Comparison of ENCODE assay signal across 8 cellular contexts in genomic region chr6:57090458-57091067, GRCh38. TPM values are rescaled to one million over a fixed set of nuclear protein-coding genes. Genes with fewer than 3 reads are reported as not detected.
DNase-seq lines count a peak whose midpoint lies in the region; ATAC-seq and TF ChIP-seq lines count a peak whose summit lies in the region.
"Not testable (repeated sequence)": the region's sequence is repeated elsewhere in the genome, so short reads cannot be mapped to it uniquely, and the experiment has no call there.

No MANE protein-coding gene starts in this region.

- intact Hi-C loops in heart right ventricle (cut with DNase I), result loop anchor here in 2 of 10 donors (10.0 kb wide), 3 partner anchors 64 to 224 kb away; partner anchors contain the start of genes PRIM2 (in 1 of the 2) and RAB23 (in 1 of the 2)

- WGBS in GM23248 (ENCODE audit: low coverage in 1 of 2, low lambda C conversion rate in 2 of 2, missing lambda C conversion rate in 2 of 2), 2 experiments, result no CpG with 5 or more reads among the region's 27 CpGs
- WGBS in heart right ventricle, 2 donors, result no CpG with 5 or more reads among the region's 27 CpGs

- not testable (repeated sequence) for TF ChIP-seq CTCF in 22Rv1 (IDR thresholded peaks at IDR 0.05); heart right ventricle (IDR thresholded peaks at IDR 0.05); osteocyte (IDR thresholded peaks at IDR 0.05)

- peaks cover 15% of the 10 kb centered on the region for H3K36me3 Mint-ChIP-seq in activated naive CD8-positive, alpha-beta T cell treated with anti-CD3 and anti-CD28 coated beads, Interleukin-2, amount 10 ng/mL, durations not matched to agents 7 days and 5 days
- peaks cover 16% of the 10 kb centered on the region for H3K36me3 Mint-ChIP-seq in osteocyte (ENCODE audit: unreplicated experiment)

- peak overlapping the region; percentile 85 for H3K9ac ChIP-seq in GM23248

- H3K4me3 ChIP-seq in GM23248, result not testable (repeated sequence)
- H3K4me3 ChIP-seq in SJCRH30 (peak overlapping the region; percentile 69; the same call in 1 of the 2 replicates), heart right ventricle (peak overlapping the region; percentile 40 to 76 (median 66))

- H3K4me2 ChIP-seq in GM23248 (ENCODE audit: unreplicated experiment), result not testable (repeated sequence)

- peak; percentile 3 for ATAC-seq in GM18873 (IDR thresholded peaks at IDR 0.05; ENCODE audit: low FRiP score, unreplicated experiment)
- ATAC-seq in HG03108 (IDR thresholded peaks at IDR 0.05; ENCODE audit: unreplicated experiment), result peak; percentile 1
- ATAC-seq in activated naive CD8-positive, alpha-beta T cell treated with anti-CD3 and anti-CD28 coated beads, Interleukin-2, amount 10 ng/mL, durations not matched to agents 7 days and 5 days (ENCODE audit: low read depth), result peak; percentile 8
- peak in 6 of 8 donors; percentile 6 to 45 (median 29) for ATAC-seq in heart right ventricle

- not testable (repeated sequence) for H3K9me3 Mint-ChIP-seq in activated naive CD8-positive, alpha-beta T cell treated with anti-CD3 and anti-CD28 coated beads, Interleukin-2, amount 10 ng/mL, durations not matched to agents 7 days and 5 days; osteocyte (ENCODE audit: unreplicated experiment)

- H3K27ac Mint-ChIP-seq in activated naive CD8-positive, alpha-beta T cell treated with anti-CD3 and anti-CD28 coated beads, Interleukin-2, amount 10 ng/mL, durations not matched to agents 7 days and 5 days, result not testable (repeated sequence)
- peak overlapping the region; percentile 93 for H3K27ac Mint-ChIP-seq in osteocyte (ENCODE audit: unreplicated experiment)

- H3K4me3 Mint-ChIP-seq in activated naive CD8-positive, alpha-beta T cell treated with anti-CD3 and anti-CD28 coated beads, Interleukin-2, amount 10 ng/mL, durations not matched to agents 7 days and 5 days, result not testable (repeated sequence)
- H3K4me3 Mint-ChIP-seq in osteocyte (ENCODE audit: unreplicated experiment), result peak overlapping the region; percentile 87

- not testable (repeated sequence) for H3K27me3 ChIP-seq in GM23248 (replicated peaks; ENCODE audit: insufficient read depth); SJCRH30; heart right ventricle

- peaks cover 43% of the 10 kb centered on the region for H3K79me2 ChIP-seq in GM23248 (ENCODE audit: insufficient read depth)

- H3K27ac ChIP-seq in 22Rv1, result peak overlapping the region; percentile 76
- peak overlapping the region; percentile 79; the same call in 1 of the 2 replicates for H3K27ac ChIP-seq in GM23248
- not testable (repeated sequence) for H3K27ac ChIP-seq in SJCRH30
- H3K27ac ChIP-seq in heart right ventricle, result peak overlapping the region in 7 of 10 donors; percentile 61 to 93 (median 88)

- POLR2A ChIA-PET in activated naive CD8-positive, alpha-beta T cell treated with anti-CD3 and anti-CD28 coated beads, Interleukin-2, amount 10 ng/mL, durations not matched to agents 7 days and 5 days (lab: Charles Lee), result not testable (repeated sequence)

- H3F3A ChIP-seq in GM23248 (ENCODE audit: insufficient read depth), result not testable (repeated sequence)

- in situ Hi-C loops in GM23248 (cut with MboI), result not testable (repeated sequence)

- not testable (repeated sequence) for DNase-seq in GM23248; SJCRH30; activated naive CD8-positive, alpha-beta T cell treated with anti-CD3 and anti-CD28 coated beads, Interleukin-2, amount 10 ng/mL, durations not matched to agents 7 days and 5 days; heart right ventricle; osteocyte (ENCODE audit: extremely low spot score, unreplicated experiment)

- H3K4me1 ChIP-seq in GM23248 (ENCODE audit: insufficient read depth), result peaks cover 26% of the 10 kb centered on the region
- not testable (repeated sequence) for H3K4me1 ChIP-seq in SJCRH30
- H3K4me1 ChIP-seq in heart right ventricle, result peaks cover 5 to 45% (median 38%) of the 10 kb centered on the region in 9 donors

- not testable (repeated sequence) for H3K9me2 ChIP-seq in GM23248 (ENCODE audit: insufficient read depth)

- H4K20me1 ChIP-seq in GM23248 (ENCODE audit: insufficient read depth), result peaks cover 17% of the 10 kb centered on the region; the same call in 1 of the 2 replicates

- not testable (repeated sequence) for H2AFZ ChIP-seq in GM23248

- not testable (repeated sequence) for H3K27me3 Mint-ChIP-seq in activated naive CD8-positive, alpha-beta T cell treated with anti-CD3 and anti-CD28 coated beads, Interleukin-2, amount 10 ng/mL, durations not matched to agents 7 days and 5 days; osteocyte (ENCODE audit: unreplicated experiment)

- peaks cover 27% of the 10 kb centered on the region for H3K4me1 Mint-ChIP-seq in activated naive CD8-positive, alpha-beta T cell treated with anti-CD3 and anti-CD28 coated beads, Interleukin-2, amount 10 ng/mL, durations not matched to agents 7 days and 5 days
- peaks cover 42% of the 10 kb centered on the region for H3K4me1 Mint-ChIP-seq in osteocyte (ENCODE audit: unreplicated experiment)

- not testable (repeated sequence) for H3K9me3 ChIP-seq in GM23248 (ENCODE audit: low read depth); SJCRH30 (replicated peaks); heart right ventricle

- H3K36me3 ChIP-seq in GM23248 (ENCODE audit: low read depth) (peaks cover 25% of the 10 kb centered on the region), SJCRH30 (peaks cover 16% of the 10 kb centered on the region), heart right ventricle (peaks cover 0 to 35% (median 0%) of the 10 kb centered on the region in 9 donors)

RNA-seq across cellular contexts. Expression of gene ZNF451, which starts 0.6 kb away (rescaled TPM):
- 39.0 and 42.4 TPM in 2 replicates for total RNA-seq in GM23248 (2014; rRNA removed; shearing (Covaris generic))
- 19.9 and 20.1 TPM in 2 replicates for polyA plus RNA-seq in GM23248 (2016; fragmentation: Nextera tagmentation; extraction: Ambion mirVana)
- 33.0 and 40.3 TPM in 2 replicates for total RNA-seq in SJCRH30 (2014; rRNA removed; shearing (Covaris generic))
- 10 to 100 TPM; 68.0 to 68.2 TPM for total RNA-seq in activated naive CD8-positive, alpha-beta T cell treated with anti-CD3 and anti-CD28 coated beads, Interleukin-2, amount 10 ng/mL, durations not matched to agents 7 days and 5 days
- 10 to 100 TPM; 19.8 to 33.2 (median 26.8) TPM for total RNA-seq in heart right ventricle
- polyA plus RNA-seq in heart right ventricle, result 10 to 100 TPM in 1 of 2 donors, 1 to 10 TPM in 1; 4.9 to 18.6 TPM
- 53.1 and 53.6 TPM in 2 replicates for total RNA-seq in osteocyte

RNA-seq across cellular contexts. Expression of gene KIAA1586, which starts 44.1 kb away (rescaled TPM):
- 11.8 and 12.9 TPM in 2 replicates for total RNA-seq in GM23248 (2014; rRNA removed; shearing (Covaris generic))
- polyA plus RNA-seq in GM23248 (2016; fragmentation: Nextera tagmentation; extraction: Ambion mirVana) (18.6 and 19.0 TPM in 2 replicates), heart right ventricle (1 to 10 TPM; 1.8 to 3.1 TPM)
- total RNA-seq in SJCRH30 (2014; rRNA removed; shearing (Covaris generic)), result 20.9 and 25.0 TPM in 2 replicates
- total RNA-seq in activated naive CD8-positive, alpha-beta T cell treated with anti-CD3 and anti-CD28 coated beads, Interleukin-2, amount 10 ng/mL, durations not matched to agents 7 days and 5 days, result 10 to 100 TPM; 15.1 to 16.4 TPM
- total RNA-seq in heart right ventricle (10 to 100 TPM in 1 of 10 donors, 1 to 10 TPM in 9; 5.7 to 10.4 (median 8.1) TPM), osteocyte (15.7 and 18.1 TPM in 2 replicates)
